ENCODE assay signal across 22 cellular contexts in the genomic region with DNA sequence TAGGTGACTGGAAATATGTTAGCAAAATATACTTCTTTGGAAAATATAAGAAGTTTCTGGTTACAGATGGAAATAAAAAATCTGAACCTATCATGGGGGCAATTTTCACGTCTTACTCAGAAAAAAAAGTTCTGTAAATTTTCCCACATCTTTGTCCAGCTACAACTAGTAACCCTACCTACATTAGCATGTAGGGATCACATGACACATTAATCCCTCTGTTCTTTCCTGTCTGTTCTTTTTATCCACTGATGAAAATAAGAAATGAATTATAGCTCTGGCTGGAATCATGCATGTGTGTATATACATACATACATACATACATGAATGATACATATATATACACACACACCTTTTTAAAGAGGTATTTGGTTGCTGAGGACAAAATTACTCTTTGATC.
"Had no signal": no experiment of that assay in that cellular context is flagged by ENCODE, and none has a peak within 500 bp of the region (broad histone marks: within the 10 kb centered on the region; RNA-seq: fewer than 3 reads in every experiment).

No MANE protein-coding gene starts in this region.

- H3K27ac ChIP-seq: dorsolateral prefrontal cortex, neural progenitor cell, ovary, right atrium auricular region, sigmoid colon, thoracic aorta had no signal

- H3K4me2 ChIP-seq: neural progenitor cell had no signal

- H3K27me3 ChIP-seq: dorsolateral prefrontal cortex, neural progenitor cell, ovary, right atrium auricular region, sigmoid colon had no signal

- H3K36me3 ChIP-seq: neural progenitor cell, ovary, right atrium auricular region, thoracic aorta had no signal

- H3K4me3 Mint-ChIP-seq: natural killer cell treated with Interleukin-12 subunit alpha and Interleukin-12 subunit beta and Interleukin-15 and Interleukin-18, amount 100 ng/mL, for 72 hours; neural progenitor cell; stimulated activated naive B cell treated with anti-CD40 and anti-IgM and Interleukin-4, amounts not matched to agents 10 μg/mL and 1 μg/mL and 100 μg/mL, for 72 hours; stimulated activated naive CD8-positive, alpha-beta T cell treated with anti-CD3 and anti-CD28 coated beads, Interleukin-15, amount 100 ng/mL, for 72 hours had no signal

- DNase-seq: cortex of kidney; dorsolateral prefrontal cortex; effector memory CD4-positive, alpha-beta T cell; foreskin melanocyte; head of caudate nucleus; hippocampal formation; kidney glomerular epithelial cell; nucleus accumbens; ovary; sigmoid colon; stimulated activated CD4-positive, alpha-beta T cell treated with anti-CD3 and anti-CD28 coated beads, Interleukin-2, amount 100 ng/mL, for 24 hours; stimulated activated CD4-positive, alpha-beta T cell treated with anti-CD3 and anti-CD28 coated beads, Interleukin-4, amount 100 ng/mL, for 4 hours; stimulated activated naive B cell treated with anti-CD40 and anti-IgM and Interleukin-4, amounts not matched to agents 10 μg/mL and 1 μg/mL and 100 μg/mL, for 72 hours; stimulated activated naive CD8-positive, alpha-beta T cell treated with anti-CD3 and anti-CD28 coated beads, Interleukin-15, amount 100 ng/mL, for 72 hours; trophoblast cell had no signal

- H3K9me3 Mint-ChIP-seq: natural killer cell treated with Interleukin-12 subunit alpha and Interleukin-12 subunit beta and Interleukin-15 and Interleukin-18, amount 100 ng/mL, for 72 hours; neural progenitor cell; stimulated activated naive B cell treated with anti-CD40 and anti-IgM and Interleukin-4, amounts not matched to agents 10 μg/mL and 1 μg/mL and 100 μg/mL, for 72 hours; stimulated activated naive CD8-positive, alpha-beta T cell treated with anti-CD3 and anti-CD28 coated beads, Interleukin-15, amount 100 ng/mL, for 72 hours had no signal

- H3K27ac Mint-ChIP-seq: natural killer cell treated with Interleukin-12 subunit alpha and Interleukin-12 subunit beta and Interleukin-15 and Interleukin-18, amount 100 ng/mL, for 72 hours; neural progenitor cell; stimulated activated naive B cell treated with anti-CD40 and anti-IgM and Interleukin-4, amounts not matched to agents 10 μg/mL and 1 μg/mL and 100 μg/mL, for 72 hours; stimulated activated naive CD8-positive, alpha-beta T cell treated with anti-CD3 and anti-CD28 coated beads, Interleukin-15, amount 100 ng/mL, for 72 hours had no signal

- H3K36me3 Mint-ChIP-seq: natural killer cell treated with Interleukin-12 subunit alpha and Interleukin-12 subunit beta and Interleukin-15 and Interleukin-18, amount 100 ng/mL, for 72 hours had no signal

- H3K9ac ChIP-seq: neural progenitor cell had no signal

- FAIRE-seq: urothelium cell line had no signal

- H3K27me3 Mint-ChIP-seq: natural killer cell treated with Interleukin-12 subunit alpha and Interleukin-12 subunit beta and Interleukin-15 and Interleukin-18, amount 100 ng/mL, for 72 hours; stimulated activated naive B cell treated with anti-CD40 and anti-IgM and Interleukin-4, amounts not matched to agents 10 μg/mL and 1 μg/mL and 100 μg/mL, for 72 hours had no signal

- ATAC-seq: natural killer cell treated with Interleukin-12 subunit alpha and Interleukin-12 subunit beta and Interleukin-15 and Interleukin-18, amount 100 ng/mL, for 72 hours; stimulated activated naive B cell treated with anti-CD40 and anti-IgM and Interleukin-4, amounts not matched to agents 10 μg/mL and 1 μg/mL and 100 μg/mL, for 72 hours; stimulated activated naive CD8-positive, alpha-beta T cell treated with anti-CD3 and anti-CD28 coated beads, Interleukin-15, amount 100 ng/mL, for 72 hours had no signal

- H3K9me3 ChIP-seq: mucosa of descending colon, ovary, right atrium auricular region, sigmoid colon, thoracic aorta had no signal

- H2AFZ ChIP-seq: neural progenitor cell had no signal

- H3K4me3 ChIP-seq: dorsolateral prefrontal cortex, mucosa of descending colon, neural progenitor cell, ovary, right atrium auricular region, sigmoid colon, skin epidermis, thoracic aorta had no signal
